1 cellular context compared by ENCODE assay signal in the genomic region with DNA sequence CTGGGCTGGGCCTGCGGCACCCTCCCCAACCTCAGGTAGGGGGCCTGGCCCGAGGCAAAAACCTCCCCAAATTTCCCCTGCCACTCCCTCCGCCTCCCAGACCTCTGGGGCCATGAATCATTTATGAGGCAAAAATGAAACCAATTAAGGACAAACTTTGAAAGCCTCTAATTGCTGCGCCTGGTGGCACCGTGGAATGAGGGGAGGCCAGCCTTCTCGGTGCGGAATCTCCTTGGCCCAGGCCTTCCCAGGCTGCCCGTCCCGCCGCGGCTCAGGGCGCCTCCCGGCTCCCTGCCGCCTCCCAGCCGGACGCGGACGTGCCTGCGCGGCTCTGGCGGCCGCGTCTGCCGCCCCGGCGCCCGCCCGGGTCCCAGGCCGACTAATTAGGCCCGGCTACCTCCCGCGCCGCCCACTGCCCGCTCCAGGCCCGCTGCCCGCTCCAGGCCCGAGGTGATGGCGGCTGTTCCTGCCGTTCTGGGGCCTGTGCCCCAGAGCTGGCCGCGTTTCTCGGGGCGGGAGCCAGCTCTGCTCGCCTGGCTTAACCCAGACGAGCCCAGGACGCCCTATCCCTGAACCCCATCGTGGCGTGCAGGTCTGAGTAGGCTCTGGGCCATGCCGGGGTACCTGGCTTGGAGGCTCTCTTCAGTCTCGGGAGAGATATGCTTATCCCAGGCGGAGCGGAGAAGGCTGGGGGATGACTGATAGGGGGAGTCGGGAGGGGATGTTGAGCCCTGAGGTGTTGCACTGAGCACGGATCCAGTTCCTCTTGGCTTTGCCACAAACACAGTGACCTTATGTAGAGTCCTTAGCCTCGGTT.
A peak's percentile ranks its signal among the peaks of the same experiment; 100 is the strongest.
TF ChIP-seq lines count a peak whose summit lies in the region.

No MANE protein-coding gene starts in this region.

TF ChIP-seq in SK-N-SH treated with all-trans-retinoic acid at 6 μM for 48 hours, 23 proteins besides CTCF, POLR2A, EP300 and RAD21 (continued from another document):
- TF ChIP-seq, protein P1, sequence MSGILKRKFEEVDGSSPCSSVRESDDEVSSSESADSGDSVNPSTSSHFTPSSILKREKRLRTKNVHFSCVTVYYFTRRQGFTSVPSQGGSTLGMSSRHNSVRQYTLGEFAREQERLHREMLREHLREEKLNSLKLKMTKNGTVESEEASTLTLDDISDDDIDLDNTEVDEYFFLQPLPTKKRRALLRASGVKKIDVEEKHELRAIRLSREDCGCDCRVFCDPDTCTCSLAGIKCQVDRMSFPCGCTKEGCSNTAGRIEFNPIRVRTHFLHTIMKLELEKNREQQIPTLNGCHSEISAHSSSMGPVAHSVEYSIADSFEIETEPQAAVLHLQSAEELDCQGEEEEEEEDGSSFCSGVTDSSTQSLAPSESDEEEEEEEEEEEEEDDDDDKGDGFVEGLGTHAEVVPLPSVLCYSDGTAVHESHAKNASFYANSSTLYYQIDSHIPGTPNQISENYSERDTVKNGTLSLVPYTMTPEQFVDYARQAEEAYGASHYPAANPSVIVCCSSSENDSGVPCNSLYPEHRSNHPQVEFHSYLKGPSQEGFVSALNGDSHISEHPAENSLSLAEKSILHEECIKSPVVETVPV (CRISPR knock-in tag; IDR thresholded peaks at IDR 0.05) = no peak
- TF ChIP-seq PPARA (CRISPR knock-in tag; IDR thresholded peaks at IDR 0.05; ENCODE audit: borderline replicate concordance) (no peak), ZNF8 (CRISPR knock-in tag; IDR thresholded peaks at IDR 0.05) (no peak; the same call in 1 of the 2 replicates), GLIS3 (CRISPR knock-in tag; IDR thresholded peaks at IDR 0.05) (no peak), TOX (CRISPR knock-in tag; IDR thresholded peaks at IDR 0.05; ENCODE audit: borderline replicate concordance) (no peak), CSDC2 (CRISPR knock-in tag; IDR thresholded peaks at IDR 0.05) (peak; percentile 65)
